In the genomic region with DNA sequence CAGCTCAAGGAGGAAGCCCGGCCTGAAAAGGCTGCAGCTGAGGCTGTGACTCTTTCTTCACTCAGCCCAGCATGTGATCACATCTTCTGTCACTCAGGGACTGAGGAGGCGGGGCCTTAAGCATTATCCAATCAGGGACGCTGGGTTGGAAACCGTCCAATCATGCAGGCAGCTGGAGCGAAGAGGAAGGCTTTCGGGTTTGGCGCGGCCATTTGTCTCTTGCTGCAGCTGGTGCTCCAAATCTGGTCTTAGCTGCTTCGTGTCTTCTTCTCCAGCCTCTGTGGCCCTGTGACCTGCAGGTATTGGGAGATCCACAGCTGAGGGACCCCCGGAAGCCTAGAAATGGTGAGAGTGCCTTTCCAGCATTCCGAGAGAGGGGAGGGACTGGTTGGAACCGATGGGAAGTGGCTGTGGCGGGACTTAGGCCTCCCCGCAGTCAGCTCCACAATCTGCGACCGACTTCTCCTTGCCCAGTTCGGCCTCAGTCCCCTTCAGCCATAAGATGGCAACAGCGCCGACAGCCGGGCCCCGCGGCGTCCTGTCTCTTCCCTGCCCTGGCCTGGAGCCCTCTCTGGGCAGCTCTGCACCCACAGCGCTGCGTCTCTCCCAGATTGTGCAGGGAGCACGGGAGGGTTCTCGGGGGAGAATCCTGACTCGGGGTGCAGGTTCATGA, we compare ENCODE assay signal across 8 cellular contexts. TPM values are rescaled to one million over a fixed set of nuclear protein-coding genes. Genes with fewer than 3 reads are reported as not detected.
DNase-seq lines count a peak whose midpoint lies in the region; ATAC-seq and TF ChIP-seq lines count a peak whose summit lies in the region.

A gene (plus strand): TSS at position 210 of the 673 bp plus-strand sequence. CDS start 133 bp downstream, at position 343.

- DNase-seq in DMS53 (lab: John Stamatoyannopoulos, UW) (peak; percentile 97), NAMALWA (ENCODE audit: low spot score) (peak; percentile 99), lower lobe of right lung (peak; percentile 88), PC-3 (no peak)
- peak; percentile 96 for DNase-seq in activated CD4-positive, alpha-beta memory T cell treated with anti-CD3 and anti-CD28 coated beads for 36 hours
- peak; percentile 85 for DNase-seq in effector CD4-positive, alpha-beta T cell
- DNase-seq in stimulated activated CD4-positive, alpha-beta T cell treated with anti-CD3 and anti-CD28 coated beads, Interleukin-4, amount 100 ng/mL, for 24 hours = peak; percentile 90

- POLR2A ChIA-PET in activated CD4-positive, alpha-beta memory T cell treated with anti-CD3 and anti-CD28 coated beads for 36 hours (lab: Charles Lee) = interaction anchor here (1.0 to 2.0 kb wide), 5 partner anchors 26 to 488 kb away, joined by 3 to 9 read pairs (median 7); a partner anchor contains a TSS
- POLR2A ChIA-PET in PC-3 (lab: Charles Lee; ENCODE audit: unreplicated experiment) = no interaction called here

- no peak within 1 kb of the TSS for H3K9ac ChIP-seq in PC-3 (ENCODE audit: low read length)

- peak within 1 kb of the TSS; percentile 93 for H3K4me3 Mint-ChIP-seq in activated CD4-positive, alpha-beta memory T cell treated with anti-CD3 and anti-CD28 coated beads for 36 hours

- H3K4me3 ChIP-seq in lower lobe of right lung = peak within 1 kb of the TSS; percentile 60
- H3K4me3 ChIP-seq in PC-3 (ENCODE audit: low read length) = no peak within 1 kb of the TSS

- H3K36me3 ChIP-seq in lower lobe of right lung (no peaks in the 10 kb centered on the region), PC-3 (ENCODE audit: low read depth, low read length) (no peaks in the 10 kb centered on the region)

- no peaks in the 10 kb centered on the region for H3F3A ChIP-seq in PC-3 (ENCODE audit: low read length, unreplicated experiment)

- BruUV-seq in PC-3 (replicated peaks; lab: Mats Ljungman, UMichigan) = no TSS peak

- no peak within 1 kb of the TSS for H2AFZ ChIP-seq in PC-3 (ENCODE audit: low read length)

- H3K9me2 ChIP-seq in PC-3 (replicated peaks; ENCODE audit: low read length) = no peaks in the 10 kb centered on the region

- H3K27me3 ChIP-seq in lower lobe of right lung (ENCODE audit: low read depth) = no peaks in the 10 kb centered on the region
- H3K27me3 ChIP-seq in PC-3 (ENCODE audit: low read length) = no peaks in the 10 kb centered on the region

- peaks cover 17% of the 10 kb centered on the region for H3K36me3 Mint-ChIP-seq in activated CD4-positive, alpha-beta memory T cell treated with anti-CD3 and anti-CD28 coated beads for 36 hours

- H3K4me1 ChIP-seq in lower lobe of right lung = no peaks in the 10 kb centered on the region
- no peaks in the 10 kb centered on the region for H3K4me1 ChIP-seq in PC-3 (ENCODE audit: insufficient read depth, low read length)

- peaks cover 9% of the 10 kb centered on the region for H3K4me1 Mint-ChIP-seq in activated CD4-positive, alpha-beta memory T cell treated with anti-CD3 and anti-CD28 coated beads for 36 hours (ENCODE audit: low read depth)

- intact Hi-C loops in activated CD4-positive, alpha-beta memory T cell treated with anti-CD3 and anti-CD28 coated beads for 36 hours (cut with micrococcal nuclease) = loop anchor here (1.0 kb wide), 1 partner anchor 89 kb away; a partner anchor contains a TSS
- intact Hi-C loops in lower lobe of right lung (cut with DNase I) = no loop called here
- intact Hi-C loops in PC-3 (cut with micrococcal nuclease) = no loop called here

- H3K9me3 ChIP-seq in lower lobe of right lung = no peaks in the 10 kb centered on the region
- peaks cover 18% of the 10 kb centered on the region; the same call in 1 of the 2 replicates for H3K9me3 ChIP-seq in PC-3 (ENCODE audit: low read length)

- H3K4me2 ChIP-seq in PC-3 (ENCODE audit: low read length) = no peak within 1 kb of the TSS

- CTCF ChIA-PET in activated CD4-positive, alpha-beta memory T cell treated with anti-CD3 and anti-CD28 coated beads for 36 hours (lab: Charles Lee) = interaction anchor here (0.7 to 1.7 kb wide), 5 partner anchors 11 to 161 kb away, joined by 3 to 6 read pairs (median 3); a partner anchor contains a TSS
- CTCF ChIA-PET in PC-3 (lab: Charles Lee) = no interaction called here

- H3K27me3 Mint-ChIP-seq in activated CD4-positive, alpha-beta memory T cell treated with anti-CD3 and anti-CD28 coated beads for 36 hours = no peaks in the 10 kb centered on the region

- peak within 1 kb of the TSS; percentile 32 for H3K27ac ChIP-seq in lower lobe of right lung
- no peak within 1 kb of the TSS for H3K27ac ChIP-seq in PC-3 (ENCODE audit: low read length)

- no peaks in the 10 kb centered on the region for H3K79me2 ChIP-seq in PC-3 (ENCODE audit: low read length)

- no peaks in the 10 kb centered on the region for H4K20me1 ChIP-seq in PC-3 (ENCODE audit: low read length)

- H3K27ac Mint-ChIP-seq in activated CD4-positive, alpha-beta memory T cell treated with anti-CD3 and anti-CD28 coated beads for 36 hours = peak within 1 kb of the TSS; percentile 61

- ATAC-seq in GM21576 (IDR thresholded peaks at IDR 0.05; ENCODE audit: unreplicated experiment) = peak; percentile 84
- peak; percentile 94 to 96 for ATAC-seq in lower lobe of right lung
- no peak for ATAC-seq in PC-3

- TF ChIP-seq CTCF in lower lobe of right lung (IDR thresholded peaks at IDR 0.05) (no peak), PC-3 (conservative IDR thresholded peaks at IDR 0.05; ENCODE audit: low read depth, low read length) (no peak)

- no peaks in the 10 kb centered on the region for H3K9me3 Mint-ChIP-seq in activated CD4-positive, alpha-beta memory T cell treated with anti-CD3 and anti-CD28 coated beads for 36 hours

RNA-seq across cellular contexts. Expression of the gene that starts here (rescaled TPM):
- 10 to 100 TPM; 13.8 to 16.3 TPM for total RNA-seq in activated CD4-positive, alpha-beta memory T cell treated with anti-CD3 and anti-CD28 coated beads for 36 hours
- total RNA-seq in lower lobe of right lung (5.5 TPM), PC-3 (2014; rRNA removed) (not detected in 2 replicates)
